8 cellular contexts compared by ENCODE assay signal in genomic region chr1:235050911-235051360, GRCh38.
DNase-seq lines count a peak whose midpoint lies in the region; ATAC-seq and TF ChIP-seq lines count a peak whose summit lies in the region.

No MANE protein-coding gene starts in this region.

- intact Hi-C loops in activated CD4-positive, alpha-beta T cell treated with anti-CD3 and anti-CD28 coated beads, Interleukin-2, amount 10 ng/mL, durations not matched to agents 24 days and 14 days (cut with micrococcal nuclease) = no loop called here
- intact Hi-C loops in stomach (cut with DNase I; ENCODE audit: low total_unique reads) = no loop called here

- peak overlapping the region; percentile 66 for H3K27ac Mint-ChIP-seq in activated CD4-positive, alpha-beta T cell treated with anti-CD3 and anti-CD28 coated beads, Interleukin-2, amount 10 ng/mL, durations not matched to agents 24 days and 14 days

- no peak overlapping the region for H3K4me3 Mint-ChIP-seq in activated CD4-positive, alpha-beta T cell treated with anti-CD3 and anti-CD28 coated beads, Interleukin-2, amount 10 ng/mL, durations not matched to agents 24 days and 14 days

- TF ChIP-seq EP300 in stomach (IDR thresholded peaks at IDR 0.05) = no peak

- peak; percentile 49 for ATAC-seq in HG03342 (IDR thresholded peaks at IDR 0.05; ENCODE audit: unreplicated experiment)
- no peak for ATAC-seq in HG03469 (IDR thresholded peaks at IDR 0.05; ENCODE audit: unreplicated experiment)
- ATAC-seq in HG02938 (IDR thresholded peaks at IDR 0.05; ENCODE audit: unreplicated experiment) = no peak

- DNase-seq in activated CD4-positive, alpha-beta T cell treated with anti-CD3 and anti-CD28 coated beads, Interleukin-2, amount 10 ng/mL, durations not matched to agents 24 days and 14 days = no peak
- no peak for DNase-seq in activated CD4-positive, alpha-beta T cell treated with anti-CD3 and anti-CD28 coated beads for 1 hour
- DNase-seq in fibroblast of lung (ENCODE audit: low read depth in 2 of 2) = peak; percentile 73 to 83
- DNase-seq in stomach = no peak
- DNase-seq in NCI-H774 (lab: John Stamatoyannopoulos, UW) = no peak

- no peaks in the 10 kb centered on the region for H3K27me3 ChIP-seq in fibroblast of lung (ENCODE audit: control insufficient read depth, insufficient read depth, low read length)
- H3K27me3 ChIP-seq in stomach = no peaks in the 10 kb centered on the region

- TF ChIP-seq CTCF in fibroblast of lung (conservative IDR thresholded peaks at IDR 0.05 in 1 of 2, IDR thresholded peaks at IDR 0.05 in 1 of 2; ENCODE audit: low read depth in 1 of 2, low read length in 2 of 2) (no peak), stomach (IDR thresholded peaks at IDR 0.05) (no peak)

- H3K4me3 ChIP-seq in fibroblast of lung (replicated peaks in 1 of 4; ENCODE audit: control extremely low read depth in 1 of 4, insufficient read depth in 1 of 4, low read depth in 3 of 4, low read length in 4 of 4) (no peak overlapping the region), stomach (no peak overlapping the region)

- no peak overlapping the region for H3K4me2 ChIP-seq in fibroblast of lung (ENCODE audit: extremely low read depth, insufficient read depth, low read length)

- no peak overlapping the region for H2AFZ ChIP-seq in fibroblast of lung (ENCODE audit: low read length)

- H3K36me3 ChIP-seq in fibroblast of lung (ENCODE audit: control insufficient read depth, insufficient read depth, low read length) = no peaks in the 10 kb centered on the region
- H3K36me3 ChIP-seq in stomach = no peaks in the 10 kb centered on the region

- H3K9ac ChIP-seq in fibroblast of lung (ENCODE audit: insufficient read depth, low read length) = no peak overlapping the region

- H3K4me1 ChIP-seq in fibroblast of lung (ENCODE audit: control insufficient read depth, extremely low read depth, insufficient read depth, low read length) = peaks cover 14% of the 10 kb centered on the region
- peaks cover 8 to 38% (median 25%) of the 10 kb centered on the region in 4 donors for H3K4me1 ChIP-seq in stomach

- H3K79me2 ChIP-seq in fibroblast of lung (ENCODE audit: control insufficient read depth, insufficient read depth, low read length) = no peaks in the 10 kb centered on the region

- H3K9me3 ChIP-seq in fibroblast of lung (ENCODE audit: control insufficient read depth, insufficient read depth, low read depth, low read length) (no peaks in the 10 kb centered on the region), stomach (no peaks in the 10 kb centered on the region)

- H3K27ac ChIP-seq in fibroblast of lung (ENCODE audit: insufficient read depth, low read length) (no peak overlapping the region), stomach (peak overlapping the region in 3 of 5 donors; percentile 22 to 90 (median 49))

- no peak for TF ChIP-seq POLR2A in stomach (IDR thresholded peaks at IDR 0.05)

- WGBS in stomach, 5 donors = 52 to 71% (median 62%) methylated on average over 6 to 7 of the region's 7 CpGs

- peaks cover 3% of the 10 kb centered on the region for H3K36me3 Mint-ChIP-seq in activated CD4-positive, alpha-beta T cell treated with anti-CD3 and anti-CD28 coated beads, Interleukin-2, amount 10 ng/mL, durations not matched to agents 24 days and 14 days (ENCODE audit: low read depth)

- H3K27me3 Mint-ChIP-seq in activated CD4-positive, alpha-beta T cell treated with anti-CD3 and anti-CD28 coated beads, Interleukin-2, amount 10 ng/mL, durations not matched to agents 24 days and 14 days = no peaks in the 10 kb centered on the region

- peaks cover 7% of the 10 kb centered on the region for H3K9me3 Mint-ChIP-seq in activated CD4-positive, alpha-beta T cell treated with anti-CD3 and anti-CD28 coated beads, Interleukin-2, amount 10 ng/mL, durations not matched to agents 24 days and 14 days

- H4K20me1 ChIP-seq in fibroblast of lung (ENCODE audit: control insufficient read depth, extremely low read depth, insufficient read depth, low read length) = no peaks in the 10 kb centered on the region

- H3K4me1 Mint-ChIP-seq in activated CD4-positive, alpha-beta T cell treated with anti-CD3 and anti-CD28 coated beads, Interleukin-2, amount 10 ng/mL, durations not matched to agents 24 days and 14 days = peaks cover 44% of the 10 kb centered on the region

Comparison
In these comparisons a context has a peak if more than half of its experiments do, and no peak if none do; other contexts are left out.
1. DNase-seq: peak in fibroblast of lung (2 of 2); none in activated CD4-positive, alpha-beta T cell treated with anti-CD3 and anti-CD28 coated beads, Interleukin-2, amount 10 ng/mL, durations not matched to agents 24 days and 14 days (single experiment), activated CD4-positive, alpha-beta T cell treated with anti-CD3 and anti-CD28 coated beads for 1 hour (single experiment), stomach (single experiment) and NCI-H774 (single experiment).